18 cellular contexts compared by ENCODE assay signal in the genomic region with DNA sequence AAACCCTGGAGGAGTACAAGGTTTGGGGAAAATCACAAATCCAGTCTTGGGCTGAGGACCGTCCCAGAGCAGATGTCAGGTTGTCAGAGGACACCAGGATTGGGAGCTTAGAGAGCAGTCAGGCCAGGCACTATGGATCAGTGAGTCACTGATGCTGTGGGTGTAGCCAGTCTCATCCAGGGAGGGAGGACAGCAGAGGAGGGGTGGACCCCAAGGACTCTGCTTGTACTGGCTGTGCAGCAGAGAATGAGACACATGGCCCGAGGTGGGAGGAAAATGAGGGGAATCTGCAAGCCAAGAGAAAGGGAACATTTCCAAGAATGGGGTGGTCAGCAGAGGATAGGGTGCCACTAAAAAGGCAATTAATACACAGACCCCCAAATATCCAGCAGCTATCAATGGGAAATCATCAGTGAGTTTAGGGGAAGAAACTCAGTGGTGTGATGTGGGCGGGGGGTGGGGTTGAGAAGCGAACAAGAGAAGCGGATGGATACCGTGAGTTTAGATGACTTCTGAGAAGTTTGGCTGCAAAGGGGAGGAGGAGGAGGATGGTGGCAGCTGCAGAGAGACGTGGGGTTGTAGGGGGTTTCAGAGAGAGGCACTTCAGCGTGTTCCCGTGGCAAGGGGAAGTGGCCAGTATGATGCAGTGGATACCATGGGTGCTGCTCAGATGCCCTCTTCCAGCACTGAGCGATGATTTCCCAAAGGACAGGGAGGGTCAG. TPM values are rescaled to one million over a fixed set of nuclear protein-coding genes. Genes with fewer than 3 reads are reported as not detected.
DNase-seq lines count a peak whose midpoint lies in the region; ATAC-seq, FAIRE-seq and TF ChIP-seq lines count a peak whose summit lies in the region.
"Had no signal": no experiment of that assay in that cellular context is flagged by ENCODE, and none has a peak within 500 bp of the region (broad histone marks: within the 10 kb centered on the region; RNA-seq: fewer than 3 reads in every experiment).

No MANE protein-coding gene starts in this region.

- H3K79me2 ChIP-seq in K562 (ENCODE audit: control insufficient read depth, insufficient read depth, low read length): no peaks in the 10 kb centered on the region

- no peak overlapping the region for H3K4me3 ChIP-seq in K562
- no peak overlapping the region for H3K4me3 ChIP-seq in CD8-positive, alpha-beta memory T cell (ENCODE audit: low read length)
- H3K4me3 ChIP-seq: heart right ventricle, Peyer's patch had no signal

- no peak overlapping the region for H2AFZ ChIP-seq in K562 (ENCODE audit: low read depth, low read length)

- no TSS peak for BruUV-seq in K562 (replicated peaks; lab: Mats Ljungman, UMichigan)

- no peak overlapping the region for H3K27ac ChIP-seq in K562 (ENCODE audit: extremely low read depth, low read depth, low read length)
- H3K27ac ChIP-seq in CD8-positive, alpha-beta memory T cell (ENCODE audit: low read depth, low read length): no peak overlapping the region
- H3K27ac ChIP-seq: heart right ventricle, neutrophil, Peyer's patch had no signal

- peaks cover 0 to 4% (median 3%) of the 10 kb centered on the region in 3 donors for H3K36me3 Mint-ChIP-seq in CD8-positive, alpha-beta memory T cell
- H3K36me3 Mint-ChIP-seq: activated CD8-positive, alpha-beta memory T cell treated with anti-CD3 and anti-CD28 coated beads, Interleukin-2, amount 10 ng/mL, durations not matched to agents 7 days and 5 days; WTC11 had no signal

- no peaks in the 10 kb centered on the region for H3K36me3 ChIP-seq in K562 (ENCODE audit: control insufficient read depth, insufficient read depth, low read length)
- H3K36me3 ChIP-seq in CD8-positive, alpha-beta memory T cell (ENCODE audit: insufficient read depth, low read length): no peaks in the 10 kb centered on the region
- H3K36me3 ChIP-seq: Peyer's patch had no signal

- H3K9me3 ChIP-seq in K562 (replicated peaks; ENCODE audit: control insufficient read depth, insufficient read depth, low read depth, low read length): no peaks in the 10 kb centered on the region
- H3K9me3 ChIP-seq in CD8-positive, alpha-beta memory T cell (ENCODE audit: low read length): no peaks in the 10 kb centered on the region
- H3K9me3 ChIP-seq: heart right ventricle, neutrophil, Peyer's patch had no signal

- H3K9me1 ChIP-seq in K562 (ENCODE audit: control insufficient read depth, insufficient read depth, low read length): no peaks in the 10 kb centered on the region

- no peak for TF ChIP-seq POLR2A in K562 (conservative IDR thresholded peaks at IDR 0.05)

- DNase-seq in CD1c-positive myeloid dendritic cell (ENCODE audit: extremely low spot score) (peak; percentile 39), HTR-8/SVneo (ENCODE audit: insufficient read length, low spot score) (no peak), K562 (ENCODE audit: extremely low read depth in 1 of 4, low spot score in 3 of 4) (no peak), myocyte (ENCODE audit: low read depth) (peak; percentile 58), NCI-H1694 treated with DMSO at 0.1 percent for 48 hours (lab: John Stamatoyannopoulos, UW) (no peak), GM13977 (ENCODE audit: low spot score) (no peak)
- no peak for DNase-seq in CD8-positive, alpha-beta memory T cell
- DNase-seq in stimulated activated CD4-positive, alpha-beta T cell treated with anti-CD3 and anti-CD28 coated beads, Interleukin-12 subunit alpha, Interleukin-12 subunit beta, amount 100 ng/mL, for 4 hours: no peak
- DNase-seq: activated CD8-positive, alpha-beta memory T cell treated with anti-CD3 and anti-CD28 coated beads, Interleukin-2, amount 10 ng/mL, durations not matched to agents 7 days and 5 days; C1 segment of cervical spinal cord; heart right ventricle; kidney; NCI-H524; Peyer's patch; stimulated activated naive B cell treated with anti-CD40 and anti-IgM and Interleukin-4, amounts not matched to agents 10 μg/mL and 1 μg/mL and 100 μg/mL, for 72 hours had no signal

- H3K9ac ChIP-seq in K562 (ENCODE audit: insufficient read depth in 1 of 2, low read depth in 2 of 2, low read length in 2 of 2): peak overlapping the region in 1 of 2 experiments; percentile 37; a peak in 1 of 4 replicates

- CTCF ChIA-PET in K562 (lab: Yijun Ruan, JAX; ENCODE audit: low intra/inter-chr PET ratio): no interaction called here
- CTCF ChIA-PET in CD8-positive, alpha-beta memory T cell (lab: Charles Lee): interaction anchor here (1.0 to 7.3 kb wide), 7 partner anchors 72 to 191 kb away, joined by 3 to 79 read pairs (median 6); a partner anchor contains a TSS

- no peak for ATAC-seq in K562
- ATAC-seq: activated CD8-positive, alpha-beta memory T cell treated with anti-CD3 and anti-CD28 coated beads, Interleukin-2, amount 10 ng/mL, durations not matched to agents 7 days and 5 days; HCT116; heart right ventricle; stimulated activated naive B cell treated with anti-CD40 and anti-IgM and Interleukin-4, amounts not matched to agents 10 μg/mL and 1 μg/mL and 100 μg/mL, for 72 hours had no signal

- H3K4me3 Mint-ChIP-seq in CD8-positive, alpha-beta memory T cell: no peak overlapping the region
- H3K4me3 Mint-ChIP-seq: activated CD8-positive, alpha-beta memory T cell treated with anti-CD3 and anti-CD28 coated beads, Interleukin-2, amount 10 ng/mL, durations not matched to agents 7 days and 5 days; stimulated activated naive B cell treated with anti-CD40 and anti-IgM and Interleukin-4, amounts not matched to agents 10 μg/mL and 1 μg/mL and 100 μg/mL, for 72 hours; WTC11 had no signal

- no peak for TF ChIP-seq CTCF in K562 (IDR thresholded peaks at IDR 0.05 in 2 of 3, conservative IDR thresholded peaks at IDR 0.05 in 1 of 3; ENCODE audit: insufficient read depth in 2 of 3, low read depth in 1 of 3, low read length in 3 of 3)
- TF ChIP-seq CTCF in GM13977 (IDR thresholded peaks at IDR 0.05; ENCODE audit: extremely low read depth, insufficient read depth, missing control alignments): no peak

- intact Hi-C loops in K562 (cut with micrococcal nuclease): loop anchor here (5.0 kb wide), 1 partner anchor 251 kb away; a partner anchor contains a TSS

- WGBS in K562 (ENCODE audit: insufficient coverage, low coverage, missing lambda C conversion rate): 12% methylated on average over 8 of the region's 10 CpGs

- H3K4me1 ChIP-seq in K562 (replicated peaks in 1 of 2; ENCODE audit: control insufficient read depth in 2 of 2, insufficient read depth in 2 of 2, low read length in 2 of 2): peaks cover 11 to 22% of the 10 kb centered on the region in 2 experiments
- peaks cover 6% of the 10 kb centered on the region for H3K4me1 ChIP-seq in CD8-positive, alpha-beta memory T cell (ENCODE audit: insufficient read depth, low read length)

- H4K20me1 ChIP-seq in K562 (replicated peaks; ENCODE audit: control insufficient read depth, insufficient read depth, low read length): no peaks in the 10 kb centered on the region; the same call in none of the 2 replicates

- H3K4me1 Mint-ChIP-seq in CD8-positive, alpha-beta memory T cell: peaks cover 0 to 3% (median 2%) of the 10 kb centered on the region in 3 donors

- H3K9me3 Mint-ChIP-seq in CD8-positive, alpha-beta memory T cell: no peaks in the 10 kb centered on the region
- H3K9me3 Mint-ChIP-seq: stimulated activated naive B cell treated with anti-CD40 and anti-IgM and Interleukin-4, amounts not matched to agents 10 μg/mL and 1 μg/mL and 100 μg/mL, for 72 hours; WTC11 had no signal

- no peak for TF ChIP-seq RAD21 in K562 (CRISPR knock-in tag; conservative IDR thresholded peaks at IDR 0.05 in 1 of 2, IDR thresholded peaks at IDR 0.05 in 1 of 2)

- no peak for TF ChIP-seq EP300 in K562 (IDR thresholded peaks at IDR 0.05; ENCODE audit: low read length)

- peak; percentile 77 for FAIRE-seq in HTR-8/SVneo (lab: Jason Lieb, UNC)
- FAIRE-seq in K562 (lab: Jason Lieb, UNC): no peak
- FAIRE-seq: kidney had no signal

- peaks cover 0 to 11% of the 10 kb centered on the region in 2 experiments; a peak in 3 of 5 replicates for H3K27me3 ChIP-seq in K562 (ENCODE audit: control insufficient read depth in 2 of 2, insufficient read depth in 2 of 2, low read length in 2 of 2)
- no peaks in the 10 kb centered on the region for H3K27me3 ChIP-seq in CD8-positive, alpha-beta memory T cell (ENCODE audit: insufficient read depth, low read length, poor library complexity, severe bottlenecking)
- H3K27me3 ChIP-seq: Peyer's patch had no signal

- peak overlapping the region in 1 of 8 donors; percentile 7 for H3K27ac Mint-ChIP-seq in CD8-positive, alpha-beta memory T cell
- H3K27ac Mint-ChIP-seq: activated CD8-positive, alpha-beta memory T cell treated with anti-CD3 and anti-CD28 coated beads, Interleukin-2, amount 10 ng/mL, durations not matched to agents 7 days and 5 days; stimulated activated naive B cell treated with anti-CD40 and anti-IgM and Interleukin-4, amounts not matched to agents 10 μg/mL and 1 μg/mL and 100 μg/mL, for 72 hours; WTC11 had no signal

- no peak overlapping the region for H3K4me2 ChIP-seq in K562 (ENCODE audit: insufficient read depth, low read length)

- POLR2A ChIA-PET in K562 (lab: Yijun Ruan, JAX): interaction anchor here (0.5 to 1.5 kb wide), 3 partner anchors 112 to 141 kb away, joined by 3 to 4 read pairs (median 3); no protein-coding TSS in a partner anchor
- POLR2A ChIA-PET in CD8-positive, alpha-beta memory T cell (lab: Charles Lee): no interaction called here

- in situ Hi-C loops in K562 (cut with MboI): loop anchor here (5.0 kb wide), 2 partner anchors 111 to 171 kb away; no protein-coding TSS in a partner anchor
- in situ Hi-C loops in GM13977 (cut with MboI; ENCODE audit: low pct_unique_long_range_greater_than_20kb, low sequenced_read_pairs, unreplicated experiment): loop anchor here (5.0 kb wide), 1 partner anchor 111 kb away; no protein-coding TSS in a partner anchor

- H3K27me3 Mint-ChIP-seq in CD8-positive, alpha-beta memory T cell: peaks cover 8 to 17% of the 10 kb centered on the region in 2 donors

RNA-seq across cellular contexts. Expression of a gene that starts 43.9 kb away (rescaled TPM):
- total RNA-seq in K562 (2011; cell fraction: chromatin; rRNA removed; ENCODE audit: low replicate concordance): 9.9 and 43.4 TPM in 2 replicates
- 15.5 and 24.8 TPM in 2 replicates for total RNA-seq in K562 (2011; cell fraction: nucleolus; rRNA removed)
- total RNA-seq in K562 (2011; cell fraction: nucleoplasm; rRNA removed): 11.3 and 12.3 TPM in 2 replicates
- 2.7 and 3.4 TPM in 2 replicates for total RNA-seq in K562 (2014; rRNA removed)
- 0.64 and 1.1 TPM in 2 replicates for total RNA-seq in K562 (2014; rRNA removed; fragmentation: Illumina TruSeq; extraction: Trizol)
- total RNA-seq in K562 (2015; rRNA removed; fragmentation: Illumina TruSeq; extraction: Trizol): 1.2 and 2.1 TPM in 2 replicates
- total RNA-seq in K562 (2021): 3.0 and 3.7 TPM in 2 replicates
- 4.6 and 6.0 TPM in 2 replicates for polyA plus RNA-seq in K562 (2011; rRNA removed)
- polyA plus RNA-seq in K562 (2011; cell fraction: cytosol; rRNA removed): 3.5 and 9.2 TPM in 2 replicates
- 43.0 and 76.4 TPM in 2 replicates for polyA plus RNA-seq in K562 (2011; cell fraction: nucleus; rRNA removed)
- polyA plus RNA-seq in K562 (2012): 1.8 and 4.2 TPM in 2 replicates
- polyA plus RNA-seq in K562 (2014; fragmentation: Illumina TruSeq; extraction: Trizol): 1.8 and 1.9 TPM in 2 replicates
- under 1 TPM; 0.04 to 0.06 TPM for polyA plus RNA-seq in K562 (2014; fragmentation: Nextera tagmentation; extraction: Ambion mirVana)
- polyA plus RNA-seq in K562 (2014; rRNA removed): 2.9 and 3.8 TPM in 2 replicates
- polyA minus RNA-seq in K562 (2011; rRNA and poly(A)+ RNA removed): 2.3 and 2.8 TPM in 2 replicates
- polyA minus RNA-seq in K562 (2011; cell fraction: cytosol; rRNA and poly(A)+ RNA removed): 3.5 and 3.8 TPM in 2 replicates
- 10.3 and 16.0 TPM in 2 replicates for polyA minus RNA-seq in K562 (2011; cell fraction: nucleus; rRNA and poly(A)+ RNA removed)
- total RNA-seq in myocyte: 6.6 and 31.2 TPM in 2 replicates
- polyA plus RNA-seq in myocyte (2012): 4.5 TPM
- 10 to 100 TPM; 39.9 to 43.8 TPM for total RNA-seq in CD8-positive, alpha-beta memory T cell
- 32.3 TPM for polyA plus RNA-seq in CD8-positive, alpha-beta memory T cell

Comparison
In these comparisons a context has a peak if more than half of its experiments do, and no peak if none do; other contexts are left out.
1. DNase-seq: peak in CD1c-positive myeloid dendritic cell (single experiment) and myocyte (single experiment); none in HTR-8/SVneo (single experiment), K562 (0 of 4), NCI-H1694 treated with DMSO at 0.1 percent for 48 hours (single experiment), CD8-positive, alpha-beta memory T cell (0 of 5), GM13977 (single experiment) and stimulated activated CD4-positive, alpha-beta T cell treated with anti-CD3 and anti-CD28 coated beads, Interleukin-12 subunit alpha, Interleukin-12 subunit beta, amount 100 ng/mL, for 4 hours (single experiment).